ENCODE assay signal across 8 cellular contexts in genomic region chr13:110307697-110308376, GRCh38. TPM values are rescaled to one million over a fixed set of nuclear protein-coding genes. Genes with fewer than 3 reads are reported as not detected.
DNase-seq lines count a peak whose midpoint lies in the region; ATAC-seq, FAIRE-seq and TF ChIP-seq lines count a peak whose summit lies in the region.

No MANE protein-coding gene starts in this region.

- no peak for FAIRE-seq in keratinocyte (lab: Jason Lieb, UNC)

- H3K27me3 ChIP-seq in keratinocyte (ENCODE audit: control insufficient read depth, extremely low read depth, insufficient read depth, low read length): no peaks in the 10 kb centered on the region
- peaks cover 0 to 95% (median 27%) of the 10 kb centered on the region in 7 donors for H3K27me3 ChIP-seq in spleen (replicated peaks in 1 of 7)

- no peaks in the 10 kb centered on the region for H3K27me3 Mint-ChIP-seq in MCF 10A (ENCODE audit: insufficient read depth, unreplicated experiment)

- H3K4me3 ChIP-seq in keratinocyte (ENCODE audit: control insufficient read depth in 2 of 3, extremely low read depth in 1 of 3, insufficient read depth in 2 of 3, low read depth in 1 of 3, low read length in 3 of 3) (peak overlapping the region; percentile 74 to 92 (median 79)), spleen (peak overlapping the region; percentile 46 to 73 (median 52))

- H3K4me3 Mint-ChIP-seq in MCF 10A (ENCODE audit: unreplicated experiment): peak overlapping the region; percentile 90

- ATAC-seq in HG03565 (IDR thresholded peaks at IDR 0.05; ENCODE audit: unreplicated experiment) (no peak), HG03521 (IDR thresholded peaks at IDR 0.05; ENCODE audit: unreplicated experiment) (no peak)

- 4 to 8% (median 6%) methylated on average over 31 to 59 of the region's 59 CpGs for WGBS in spleen, 5 donors

- peak; percentile 34 for DNase-seq in MCF 10A (ENCODE audit: unreplicated experiment)
- DNase-seq in keratinocyte (ENCODE audit: low read depth, low spot score): no peak
- DNase-seq in spleen: no peak
- no peak for DNase-seq in NCI-H2029 (lab: John Stamatoyannopoulos, UW)
- no peak for DNase-seq in OCI-M1 (lab: John Stamatoyannopoulos, UW)

- CTCF ChIA-PET in MCF 10A (lab: Yijun Ruan, JAX): interaction anchor here (1.1 to 1.6 kb wide), 6 partner anchors 36 to 125 kb away, joined by 3 to 5 read pairs (median 3); no protein-coding TSS in a partner anchor

- POLR2A ChIA-PET in MCF 10A (lab: Yijun Ruan, JAX): interaction anchor here (0.6 to 4.2 kb wide), 10 partner anchors 12 to 400 kb away, joined by 3 to 22 read pairs (median 6); no protein-coding TSS in a partner anchor

- H3K4me2 ChIP-seq in keratinocyte (ENCODE audit: control insufficient read depth, extremely low read depth, insufficient read depth, low read depth, low read length): peak overlapping the region; percentile 93

- H3K36me3 ChIP-seq in keratinocyte (ENCODE audit: control insufficient read depth in 2 of 2, extremely low read depth in 1 of 2, insufficient read depth in 2 of 2, low read length in 2 of 2): peaks cover 3 to 11% of the 10 kb centered on the region in 2 experiments
- peaks cover 0 to 7% (median 0%) of the 10 kb centered on the region in 6 donors for H3K36me3 ChIP-seq in spleen

- peaks cover 5% of the 10 kb centered on the region for H3K36me3 Mint-ChIP-seq in MCF 10A (ENCODE audit: insufficient read depth, unreplicated experiment)

- TF ChIP-seq CTCF in MCF 10A (IDR thresholded peaks at IDR 0.05; ENCODE audit: unreplicated experiment) (no peak), keratinocyte (optimal IDR thresholded peaks at IDR 0.05 in 1 of 3, IDR thresholded peaks at IDR 0.05 in 1 of 3, conservative IDR thresholded peaks at IDR 0.05 in 1 of 3; ENCODE audit: extremely low read depth in 1 of 3, insufficient read depth in 2 of 3, low read length in 3 of 3) (no peak), spleen (IDR thresholded peaks at IDR 0.05 in 8 of 11, conservative IDR thresholded peaks at IDR 0.05 in 3 of 11) (no peak)

- dilution Hi-C loops in keratinocyte (cut with MboI; ENCODE audit: extremely low pct_ligation_motif_present, low sequenced_read_pairs): no loop called here

- TF ChIP-seq EP300 in Ishikawa (IDR thresholded peaks at IDR 0.05; ENCODE audit: borderline replicate concordance): no peak

- peaks cover 2% of the 10 kb centered on the region for H3K9me1 ChIP-seq in keratinocyte (ENCODE audit: control insufficient read depth, extremely low read depth, insufficient read depth, low read length)

- no peak for TF ChIP-seq POLR2A in spleen (IDR thresholded peaks at IDR 0.05)

- no peak for TF ChIP-seq RAD21 in Ishikawa (IDR thresholded peaks at IDR 0.05; ENCODE audit: low read depth)

- H3K4me1 Mint-ChIP-seq in MCF 10A (ENCODE audit: insufficient read depth, unreplicated experiment): peaks cover 38% of the 10 kb centered on the region

- H4K20me1 ChIP-seq in keratinocyte (ENCODE audit: control insufficient read depth, extremely low read depth, insufficient read depth, low read length): no peaks in the 10 kb centered on the region

- H3K4me1 ChIP-seq in keratinocyte (ENCODE audit: control insufficient read depth, extremely low read depth, insufficient read depth, low read length): peaks cover 49% of the 10 kb centered on the region
- peaks cover 7 to 56% (median 17%) of the 10 kb centered on the region in 6 donors for H3K4me1 ChIP-seq in spleen

- BruUV-seq in MCF 10A (replicated peaks; lab: Mats Ljungman, UMichigan): no TSS peak

- peak overlapping the region; percentile 80 for H3K9ac ChIP-seq in keratinocyte (ENCODE audit: control insufficient read depth, extremely low read depth, insufficient read depth, low read length)

- H3K27ac Mint-ChIP-seq in MCF 10A (ENCODE audit: low read depth, unreplicated experiment): peak overlapping the region; percentile 5

- intact Hi-C loops in MCF 10A (cut with micrococcal nuclease) (loop anchor here (1.0 to 5.0 kb wide), 4 partner anchors 39 to 104 kb away; no protein-coding TSS in a partner anchor), spleen (cut with DNase I; ENCODE audit: low total_unique reads) (loop anchor here (10.0 kb wide), 1 partner anchor 107 kb away; no protein-coding TSS in a partner anchor)

- no peaks in the 10 kb centered on the region for H3K9me3 ChIP-seq in keratinocyte (ENCODE audit: control insufficient read depth, low read depth, low read length)
- no peaks in the 10 kb centered on the region for H3K9me3 ChIP-seq in spleen

- peaks cover 80% of the 10 kb centered on the region for H3K79me2 ChIP-seq in keratinocyte (ENCODE audit: control insufficient read depth, insufficient read depth, low read length)

- peak overlapping the region; percentile 54 for H3K27ac ChIP-seq in keratinocyte (ENCODE audit: control insufficient read depth, insufficient read depth, low read length)
- H3K27ac ChIP-seq in spleen: peak overlapping the region; percentile 54 to 87 (median 85)

- peak overlapping the region; percentile 78 for H2AFZ ChIP-seq in keratinocyte (ENCODE audit: control insufficient read depth, low read length)

- no peaks in the 10 kb centered on the region for H3K9me3 Mint-ChIP-seq in MCF 10A (ENCODE audit: unreplicated experiment)

TF ChIP-seq in Ishikawa, 13 proteins besides CTCF, POLR2A, EP300 and RAD21:
- TF ChIP-seq CREB1 (IDR thresholded peaks at IDR 0.05; ENCODE audit: low read depth) (no peak), USF1 (IDR thresholded peaks at IDR 0.05) (no peak), EGR1 (IDR thresholded peaks at IDR 0.05) (no peak), MAX (IDR thresholded peaks at IDR 0.05) (peak; percentile 39; the same call in 1 of the 2 replicates), TEAD4 (IDR thresholded peaks at IDR 0.05) (no peak), TAF1 (IDR thresholded peaks at IDR 0.05; ENCODE audit: low read depth) (no peak), FOXM1 (IDR thresholded peaks at IDR 0.05; ENCODE audit: borderline replicate concordance, low read depth) (no peak)

RNA-seq across cellular contexts. Expression of gene COL4A2, which starts 0.8 kb away (rescaled TPM):
- total RNA-seq in MCF 10A (2022): 54.6 and 66.0 TPM in 2 replicates
- 30.7 to 64.2 TPM (median 31.1 TPM) in 3 replicates for polyA plus RNA-seq in keratinocyte
- 2.4 TPM for polyA plus RNA-seq in keratinocyte (2011; ENCODE audit: low read depth)
- 5.3 and 11.3 TPM in 2 replicates for polyA plus RNA-seq in keratinocyte (2011; cell fraction: cytosol; rRNA removed)
- 78.0 and 99.9 TPM in 2 replicates for polyA plus RNA-seq in keratinocyte (2011; cell fraction: nucleus; rRNA removed)
- 6.3 and 80.3 TPM in 2 replicates for polyA plus RNA-seq in keratinocyte (2012; ENCODE audit: low replicate concordance)
- polyA minus RNA-seq in keratinocyte: 69.8 to 191 TPM (median 82.0 TPM) in 3 replicates
- 38.8 TPM for polyA minus RNA-seq in keratinocyte (2011; cell fraction: cytosol; rRNA and poly(A)+ RNA removed)
- polyA minus RNA-seq in keratinocyte (2011; cell fraction: nucleus; rRNA and poly(A)+ RNA removed): 150 and 169 TPM in 2 replicates
- 100 to 1,000 TPM; 296 to 712 (median 410) TPM for total RNA-seq in spleen
- polyA plus RNA-seq in spleen: 100 to 1,000 TPM in 1 of 3 donors, 10 to 100 TPM in 2; 52.6 to 116 (median 76.3) TPM

RNA-seq across cellular contexts. Expression of gene COL4A1, which starts 0.9 kb away (rescaled TPM):
- total RNA-seq in MCF 10A (2022): 25.9 and 42.1 TPM in 2 replicates
- 14.5 to 30.3 TPM (median 22.3 TPM) in 3 replicates for polyA plus RNA-seq in keratinocyte
- 1.3 TPM for polyA plus RNA-seq in keratinocyte (2011; ENCODE audit: low read depth)
- polyA plus RNA-seq in keratinocyte (2011; cell fraction: cytosol; rRNA removed): 4.7 and 5.4 TPM in 2 replicates
- polyA plus RNA-seq in keratinocyte (2011; cell fraction: nucleus; rRNA removed): 40.7 and 46.5 TPM in 2 replicates
- 2.0 and 35.6 TPM in 2 replicates for polyA plus RNA-seq in keratinocyte (2012; ENCODE audit: low replicate concordance)
- polyA minus RNA-seq in keratinocyte: 39.4 to 56.2 TPM (median 43.0 TPM) in 3 replicates
- polyA minus RNA-seq in keratinocyte (2011; cell fraction: cytosol; rRNA and poly(A)+ RNA removed): 12.3 TPM
- 57.2 and 70.4 TPM in 2 replicates for polyA minus RNA-seq in keratinocyte (2011; cell fraction: nucleus; rRNA and poly(A)+ RNA removed)
- 100 to 1,000 TPM; 251 to 959 (median 365) TPM for total RNA-seq in spleen
- 10 to 100 TPM; 37.9 to 71.7 (median 61.5) TPM for polyA plus RNA-seq in spleen
